31 cellular contexts compared by ENCODE assay signal in the genomic region with DNA sequence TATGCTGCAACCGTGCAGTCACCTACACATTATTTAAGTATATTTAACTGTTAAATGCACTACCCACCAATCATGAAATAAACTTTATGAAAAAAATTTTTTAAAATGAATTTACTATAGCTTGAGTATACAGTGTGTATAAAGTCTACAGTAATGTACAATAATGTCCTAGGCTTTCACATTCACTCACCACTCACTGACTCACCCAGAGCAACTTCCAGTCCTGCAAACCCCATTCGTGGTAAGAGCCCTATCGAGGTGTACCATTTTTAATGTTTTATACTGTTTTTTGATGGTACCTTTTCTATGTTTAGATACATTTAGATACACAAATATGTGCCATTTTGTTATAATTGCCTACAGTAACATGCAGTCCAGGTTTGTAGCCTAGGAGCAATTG.
"Had no signal": no experiment of that assay in that cellular context is flagged by ENCODE, and none has a peak within 500 bp of the region (broad histone marks: within the 10 kb centered on the region; RNA-seq: fewer than 3 reads in every experiment).

No MANE protein-coding gene starts in this region.

- H3K27ac ChIP-seq: ascending aorta, cardiac muscle cell, colonic mucosa, epithelial cell of prostate, left lung, lower lobe of right lung, neutrophil, ovary, prostate gland, stomach, thyroid gland, upper lobe of left lung, vagina, VCaP had no signal

- H3K36me3 ChIP-seq: ascending aorta, cardiac muscle cell, colonic mucosa, left lung, lower lobe of right lung, neutrophil, ovary, prostate gland, stomach, thyroid gland, upper lobe of left lung, vagina had no signal

- ATAC-seq: left lung, lower lobe of right lung, sciatic nerve had no signal

- H3K9me3 ChIP-seq: ascending aorta, colonic mucosa, left lung, lower lobe of right lung, neutrophil, ovary, prostate gland, stomach, thyroid gland, upper lobe of left lung, vagina had no signal

- H3K4me3 ChIP-seq: ascending aorta, cardiac muscle cell, colonic mucosa, left lung, lower lobe of right lung, ovary, prostate gland, skin epidermis, stomach, thyroid gland, upper lobe of left lung, vagina had no signal

- H3K4me1 ChIP-seq: ascending aorta, colonic mucosa, left lung, lower lobe of right lung, prostate gland, stomach, thyroid gland, upper lobe of left lung, vagina had no signal

- H3K4me3 Mint-ChIP-seq: activated CD4-positive, alpha-beta T cell treated with anti-CD3 and anti-CD28 coated beads, Interleukin-2, amount 10 ng/mL, durations not matched to agents 7 days and 5 days; activated naive CD8-positive, alpha-beta T cell treated with anti-CD3 and anti-CD28 coated beads, Interleukin-2, amount 10 ng/mL, durations not matched to agents 7 days and 5 days; activated T-cell treated with anti-CD3 and anti-CD28 coated beads, Interleukin-2, amount 50 U/mL, for 24 hours; brain; nephron had no signal

- H3K27ac Mint-ChIP-seq: activated naive CD8-positive, alpha-beta T cell treated with anti-CD3 and anti-CD28 coated beads, Interleukin-2, amount 10 ng/mL, durations not matched to agents 7 days and 5 days; activated T-cell treated with anti-CD3 and anti-CD28 coated beads, Interleukin-2, amount 50 U/mL, for 24 hours; brain; nephron had no signal

- DNase-seq: activated CD4-positive, alpha-beta T cell treated with anti-CD3 and anti-CD28 coated beads, Interleukin-2, amount 10 ng/mL, durations not matched to agents 7 days and 5 days; activated CD8-positive, alpha-beta memory T cell treated with anti-CD3 and anti-CD28 coated beads, Interleukin-2, amount 50 U/mL, for 4 hours; activated effector memory CD4-positive, alpha-beta T cell treated with Interleukin-2 at 50 U/mL for 16 hours; activated naive CD4-positive, alpha-beta T cell treated with Interleukin-2 at 50 U/mL for 16 hours; activated naive CD8-positive, alpha-beta T cell treated with anti-CD3 and anti-CD28 coated beads, Interleukin-2, amount 10 ng/mL, durations not matched to agents 7 days and 5 days; activated T-cell treated with anti-CD3 and anti-CD28 coated beads, Interleukin-2, amount 50 U/mL, for 24 hours; cerebellar nuclear complex; colonic mucosa; effector CD8-positive, alpha-beta T cell; glutamatergic neuron; left lung; lower lobe of right lung; mesenchymal stem cell; ovary; retina; stimulated activated CD4-positive, alpha-beta T cell treated with anti-CD3 and anti-CD28 coated beads, Interleukin-12 subunit alpha, Interleukin-12 subunit beta, amount 100 ng/mL, for 4 hours; stomach; T-helper 9 cell; thyroid gland; upper lobe of left lung had no signal

- H3K9me3 Mint-ChIP-seq: activated T-cell treated with anti-CD3 and anti-CD28 coated beads, Interleukin-2, amount 50 U/mL, for 24 hours; nephron had no signal

- H3K27me3 ChIP-seq: ascending aorta, cardiac muscle cell, colonic mucosa, left lung, neutrophil, ovary, stomach, thyroid gland, upper lobe of left lung, vagina had no signal

- H3K4me1 Mint-ChIP-seq: nephron had no signal

- H3K36me3 Mint-ChIP-seq: activated naive CD8-positive, alpha-beta T cell treated with anti-CD3 and anti-CD28 coated beads, Interleukin-2, amount 10 ng/mL, durations not matched to agents 7 days and 5 days had no signal

- H3K27me3 Mint-ChIP-seq: activated T-cell treated with anti-CD3 and anti-CD28 coated beads, Interleukin-2, amount 50 U/mL, for 24 hours; brain had no signal
